Comparison of ENCODE assay signal across 9 cellular contexts in the genomic region with DNA sequence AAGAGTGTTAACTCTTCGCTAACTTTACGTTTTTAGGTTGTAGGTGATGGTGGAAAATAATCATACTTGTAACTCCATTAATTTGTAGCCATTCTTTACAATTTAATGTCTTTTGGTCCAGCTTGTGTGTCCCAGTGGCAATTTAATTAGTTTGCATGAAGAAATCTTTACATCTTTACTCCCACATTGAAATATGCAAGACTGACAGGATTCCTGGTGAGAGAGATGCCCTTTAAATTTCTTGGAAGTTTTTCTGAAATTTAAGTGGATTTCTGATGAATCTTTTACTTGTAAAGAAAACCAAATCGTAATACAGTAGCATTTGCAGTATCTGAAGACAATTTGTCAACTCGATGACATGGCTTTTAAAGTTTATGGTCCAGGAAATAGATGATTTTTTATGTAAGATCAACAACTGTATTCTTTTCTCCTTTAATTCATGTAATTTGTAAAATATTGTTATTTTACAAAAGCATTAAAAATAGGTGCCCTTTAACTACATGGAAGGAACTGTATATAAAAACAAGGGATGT. TPM values are rescaled to one million over a fixed set of nuclear protein-coding genes. Genes with fewer than 3 reads are reported as not detected.
DNase-seq lines count a peak whose midpoint lies in the region; TF ChIP-seq lines count a peak whose summit lies in the region.
"Had no signal": no experiment of that assay in that cellular context is flagged by ENCODE, and none has a peak within 500 bp of the region (broad histone marks: within the 10 kb centered on the region; RNA-seq: fewer than 3 reads in every experiment).

No MANE protein-coding gene starts in this region.

- H3K36me3 Mint-ChIP-seq in HFFc6 (ENCODE audit: low read depth) (no peaks in the 10 kb centered on the region), glutamatergic neuron (ENCODE audit: unreplicated experiment) (no peaks in the 10 kb centered on the region)
- no peaks in the 10 kb centered on the region for H3K36me3 Mint-ChIP-seq in activated CD4-positive, alpha-beta memory T cell treated with anti-CD3 and anti-CD28 coated beads for 36 hours

- no peak for TF ChIP-seq CTCF in HFFc6 (IDR thresholded peaks at IDR 0.05)
- no peak for TF ChIP-seq CTCF in glutamatergic neuron (IDR thresholded peaks at IDR 0.05; ENCODE audit: partially characterized antibody, unreplicated experiment)

- intact Hi-C loops in activated CD4-positive, alpha-beta memory T cell treated with anti-CD3 and anti-CD28 coated beads for 36 hours (cut with micrococcal nuclease): loop anchor here (5.0 kb wide), 2 partner anchors 391 to 444 kb away; partner anchors contain the start of gene TNFRSF11A

- H3K27me3 Mint-ChIP-seq in HFFc6 (ENCODE audit: insufficient read depth): no peaks in the 10 kb centered on the region; the same call in none of the 2 replicates
- H3K27me3 Mint-ChIP-seq in activated CD4-positive, alpha-beta memory T cell treated with anti-CD3 and anti-CD28 coated beads for 36 hours: peaks cover 2% of the 10 kb centered on the region
- H3K27me3 Mint-ChIP-seq in glutamatergic neuron (ENCODE audit: unreplicated experiment): peaks cover 18% of the 10 kb centered on the region

- POLR2A ChIA-PET in activated CD4-positive, alpha-beta memory T cell treated with anti-CD3 and anti-CD28 coated beads for 36 hours (lab: Charles Lee): no interaction called here

- H3K4me3 Mint-ChIP-seq in HFFc6: peak overlapping the region; percentile 86
- peak overlapping the region; percentile 75 for H3K4me3 Mint-ChIP-seq in activated CD4-positive, alpha-beta memory T cell treated with anti-CD3 and anti-CD28 coated beads for 36 hours
- peak overlapping the region; percentile 90 for H3K4me3 Mint-ChIP-seq in glutamatergic neuron (ENCODE audit: unreplicated experiment)

- peak overlapping the region in 4 of 21 experiments; percentile 85 to 93 (median 90) for H3K27ac ChIP-seq in skin epidermis

- H3K4me1 Mint-ChIP-seq in HFFc6 (ENCODE audit: low read depth) (peaks cover 35% of the 10 kb centered on the region), glutamatergic neuron (ENCODE audit: low read depth, unreplicated experiment) (peaks cover 44% of the 10 kb centered on the region)
- peaks cover 39% of the 10 kb centered on the region for H3K4me1 Mint-ChIP-seq in activated CD4-positive, alpha-beta memory T cell treated with anti-CD3 and anti-CD28 coated beads for 36 hours (ENCODE audit: low read depth)

- CTCF ChIA-PET in activated CD4-positive, alpha-beta memory T cell treated with anti-CD3 and anti-CD28 coated beads for 36 hours (lab: Charles Lee): interaction anchor here (1.7 kb wide), 1 partner anchor 240 kb away, joined by 11 read pairs; no protein-coding TSS in a partner anchor

- no peak for DNase-seq in HFFc6
- no peak for DNase-seq in activated CD4-positive, alpha-beta memory T cell treated with anti-CD3 and anti-CD28 coated beads for 36 hours
- no peak for DNase-seq in glutamatergic neuron
- DNase-seq in ecto neural progenitor cell (ENCODE audit: low spot score): no peak
- DNase-seq in NCI-H2029 (lab: John Stamatoyannopoulos, UW): no peak
- no peak for DNase-seq in NCI-H1694 (lab: John Stamatoyannopoulos, UW)
- DNase-seq in HuH-7 (ENCODE audit: low spot score): no peak
- DNase-seq: activated CD4-positive, alpha-beta T cell treated with anti-CD3 and anti-CD28 coated beads, Interleukin-2, amount 50 U/mL, for 48 hours had no signal

- H3K4me3 ChIP-seq in skin epidermis: peak overlapping the region in 4 of 7 experiments; percentile 68 to 79 (median 70)

- no peaks in the 10 kb centered on the region for H3K9me3 Mint-ChIP-seq in HFFc6
- H3K9me3 Mint-ChIP-seq in activated CD4-positive, alpha-beta memory T cell treated with anti-CD3 and anti-CD28 coated beads for 36 hours: no peaks in the 10 kb centered on the region
- peaks cover 16% of the 10 kb centered on the region for H3K9me3 Mint-ChIP-seq in glutamatergic neuron (ENCODE audit: unreplicated experiment)

- no peak overlapping the region for H3K27ac Mint-ChIP-seq in HFFc6
- H3K27ac Mint-ChIP-seq in activated CD4-positive, alpha-beta memory T cell treated with anti-CD3 and anti-CD28 coated beads for 36 hours: no peak overlapping the region
- no peak overlapping the region for H3K27ac Mint-ChIP-seq in glutamatergic neuron (ENCODE audit: unreplicated experiment)

RNA-seq across cellular contexts. Expression of gene PHLPP1, which starts 3.0 kb away (rescaled TPM):
- total RNA-seq in HFFc6 (2021; fragmentation: NEBNext Ultra II Directional; extraction: Animal tissue kit (Norgen Biotek cat#: 25700)): 1 to 10 TPM; 4.5 to 7.9 (median 5.5) TPM
- 1 to 10 TPM; 8.0 to 8.7 TPM for total RNA-seq in activated CD4-positive, alpha-beta memory T cell treated with anti-CD3 and anti-CD28 coated beads for 36 hours
- total RNA-seq in glutamatergic neuron (ENCODE audit: unreplicated experiment): 14.0 TPM
